In the genomic region with DNA sequence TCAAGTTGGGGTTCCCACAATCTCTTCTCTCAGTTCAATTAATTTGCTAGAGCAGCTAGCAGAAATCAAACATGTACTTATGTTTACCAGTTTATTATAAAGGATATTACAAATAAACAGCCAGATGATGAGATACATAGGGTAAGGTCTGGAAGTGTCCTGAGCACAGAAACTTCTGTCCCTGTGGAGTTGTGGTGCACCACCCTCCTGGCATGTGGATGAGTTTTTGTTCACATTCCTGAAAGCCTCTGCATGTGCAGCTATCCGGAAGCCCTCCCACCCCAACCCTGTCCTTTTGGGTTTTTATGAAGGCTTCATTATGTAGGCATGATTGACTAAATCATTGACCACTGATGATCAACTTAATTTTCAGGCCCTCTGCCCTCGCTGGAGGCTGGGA, we compare ENCODE assay signal across 1 cellular context.
TF ChIP-seq lines count a peak whose summit lies in the region.

No MANE protein-coding gene starts in this region.

TF ChIP-seq in IMR-90, 13 proteins besides CTCF, POLR2A, EP300 and RAD21:
- TF ChIP-seq FOS (IDR thresholded peaks at IDR 0.05; ENCODE audit: low read depth, low read length) = no peak
- TF ChIP-seq MAFK (IDR thresholded peaks at IDR 0.05; ENCODE audit: low read depth, low read length) = no peak
- no peak for TF ChIP-seq CEBPB (IDR thresholded peaks at IDR 0.05; ENCODE audit: low read depth, low read length)
- TF ChIP-seq SMC3 (IDR thresholded peaks at IDR 0.05; ENCODE audit: low read depth, low read length) = no peak
- no peak for TF ChIP-seq RCOR1 (IDR thresholded peaks at IDR 0.05; ENCODE audit: insufficient replicate concordance, low read length)
- TF ChIP-seq, protein P1, sequence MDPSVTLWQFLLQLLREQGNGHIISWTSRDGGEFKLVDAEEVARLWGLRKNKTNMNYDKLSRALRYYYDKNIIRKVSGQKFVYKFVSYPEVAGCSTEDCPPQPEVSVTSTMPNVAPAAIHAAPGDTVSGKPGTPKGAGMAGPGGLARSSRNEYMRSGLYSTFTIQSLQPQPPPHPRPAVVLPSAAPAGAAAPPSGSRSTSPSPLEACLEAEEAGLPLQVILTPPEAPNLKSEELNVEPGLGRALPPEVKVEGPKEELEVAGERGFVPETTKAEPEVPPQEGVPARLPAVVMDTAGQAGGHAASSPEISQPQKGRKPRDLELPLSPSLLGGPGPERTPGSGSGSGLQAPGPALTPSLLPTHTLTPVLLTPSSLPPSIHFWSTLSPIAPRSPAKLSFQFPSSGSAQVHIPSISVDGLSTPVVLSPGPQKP (IDR thresholded peaks at IDR 0.05; ENCODE audit: borderline replicate concordance, low read depth, low read length) = no peak
- TF ChIP-seq BHLHE40 (IDR thresholded peaks at IDR 0.05; ENCODE audit: low read depth, low read length) = no peak
- no peak for TF ChIP-seq RFX5 (IDR thresholded peaks at IDR 0.05; ENCODE audit: low read depth, low read length)
- no peak for TF ChIP-seq NFE2L2 (IDR thresholded peaks at IDR 0.05; ENCODE audit: low read depth, low read length)
- TF ChIP-seq, protein P2, sequence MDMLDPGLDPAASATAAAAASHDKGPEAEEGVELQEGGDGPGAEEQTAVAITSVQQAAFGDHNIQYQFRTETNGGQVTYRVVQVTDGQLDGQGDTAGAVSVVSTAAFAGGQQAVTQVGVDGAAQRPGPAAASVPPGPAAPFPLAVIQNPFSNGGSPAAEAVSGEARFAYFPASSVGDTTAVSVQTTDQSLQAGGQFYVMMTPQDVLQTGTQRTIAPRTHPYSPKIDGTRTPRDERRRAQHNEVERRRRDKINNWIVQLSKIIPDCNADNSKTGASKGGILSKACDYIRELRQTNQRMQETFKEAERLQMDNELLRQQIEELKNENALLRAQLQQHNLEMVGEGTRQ (IDR thresholded peaks at IDR 0.05; ENCODE audit: low read depth, low read length) = no peak
- no peak for TF ChIP-seq CHD1 (IDR thresholded peaks at IDR 0.05; ENCODE audit: low read depth, low read length)
